In genomic region chr14:91890291-91890749, GRCh38 we compare ENCODE assay signal across 12 cellular contexts. TPM values are rescaled to one million over a fixed set of nuclear protein-coding genes. Genes with fewer than 3 reads are reported as not detected.
DNase-seq lines count a peak whose midpoint lies in the region; ATAC-seq, FAIRE-seq and TF ChIP-seq lines count a peak whose summit lies in the region.
"Had no signal": no experiment of that assay in that cellular context is flagged by ENCODE, and none has a peak within 500 bp of the region (broad histone marks: within the 10 kb centered on the region; RNA-seq: fewer than 3 reads in every experiment).

No MANE protein-coding gene starts in this region.

- peaks cover 53% of the 10 kb centered on the region for H3K4me1 Mint-ChIP-seq in activated naive CD4-positive, alpha-beta T cell treated with anti-CD3 and anti-CD28 coated beads, Interleukin-2, amount 50 U/mL, for 24 hours
- H3K4me1 Mint-ChIP-seq in activated naive CD4-positive, alpha-beta T cell treated with anti-CD3 and anti-CD28 coated beads for 36 hours (ENCODE audit: low read depth), result peaks cover 56% of the 10 kb centered on the region
- H3K4me1 Mint-ChIP-seq in astrocyte (ENCODE audit: low read depth, unreplicated experiment) (peaks cover 5% of the 10 kb centered on the region), mesothelial cell of epicardium (peaks cover 7% of the 10 kb centered on the region)

- H2AFZ ChIP-seq in astrocyte (ENCODE audit: low read depth, low read length), result no peak overlapping the region

- DNase-seq in activated naive CD4-positive, alpha-beta T cell treated with anti-CD3 and anti-CD28 coated beads for 36 hours, result no peak
- DNase-seq in astrocyte (ENCODE audit: low read depth) (peak; percentile 75), mesothelial cell of epicardium (ENCODE audit: low spot score in 2 of 2, unreplicated experiment in 2 of 2) (no peak), tibial nerve (ENCODE audit: low spot score in 2 of 2) (no peak), inferior parietal cortex (ENCODE audit: extremely low spot score) (no peak), SIG-M5 treated with dmso at 0.1 percent for 504 hours (lab: John Stamatoyannopoulos, UW; ENCODE audit: unreplicated experiment) (no peak)

- H3K27ac ChIP-seq in astrocyte (ENCODE audit: low read depth, low read length) (no peak overlapping the region), tibial nerve (peak overlapping the region; percentile 58 to 89 (median 78))

- CTCF ChIA-PET in activated naive CD4-positive, alpha-beta T cell treated with anti-CD3 and anti-CD28 coated beads for 36 hours (lab: Charles Lee), result interaction anchor here (0.8 kb wide), 1 partner anchor 175 kb away, joined by 4 read pairs; no protein-coding TSS in a partner anchor

- H3K4me3 Mint-ChIP-seq in activated naive CD4-positive, alpha-beta T cell treated with anti-CD3 and anti-CD28 coated beads, Interleukin-2, amount 50 U/mL, for 24 hours, result peak overlapping the region; percentile 11
- H3K4me3 Mint-ChIP-seq in activated naive CD4-positive, alpha-beta T cell treated with anti-CD3 and anti-CD28 coated beads for 36 hours, result no peak overlapping the region
- H3K4me3 Mint-ChIP-seq in astrocyte (ENCODE audit: unreplicated experiment) (no peak overlapping the region), mesothelial cell of epicardium (no peak overlapping the region)

- H3K27me3 Mint-ChIP-seq in activated naive CD4-positive, alpha-beta T cell treated with anti-CD3 and anti-CD28 coated beads, Interleukin-2, amount 50 U/mL, for 24 hours, result no peaks in the 10 kb centered on the region
- no peaks in the 10 kb centered on the region for H3K27me3 Mint-ChIP-seq in activated naive CD4-positive, alpha-beta T cell treated with anti-CD3 and anti-CD28 coated beads for 36 hours (ENCODE audit: low read depth)
- H3K27me3 Mint-ChIP-seq in astrocyte (ENCODE audit: low read depth, unreplicated experiment) (peaks cover 26% of the 10 kb centered on the region), mesothelial cell of epicardium (ENCODE audit: low read depth) (no peaks in the 10 kb centered on the region)

- intact Hi-C loops in activated naive CD4-positive, alpha-beta T cell treated with anti-CD3 and anti-CD28 coated beads for 36 hours (cut with micrococcal nuclease), result loop anchor here (5.0 kb wide), 1 partner anchor 173 kb away; no protein-coding TSS in a partner anchor

- peak in 1 of 2 donors; percentile 41 for TF ChIP-seq EP300 in tibial nerve (IDR thresholded peaks at IDR 0.05)

- H3K27me3 ChIP-seq in astrocyte (ENCODE audit: insufficient read depth, low read length), result no peaks in the 10 kb centered on the region
- no peaks in the 10 kb centered on the region for H3K27me3 ChIP-seq in tibial nerve

- H3K4me2 ChIP-seq in astrocyte (ENCODE audit: low read length), result no peak overlapping the region

- no peak overlapping the region for H3K9ac ChIP-seq in astrocyte (ENCODE audit: low read length)

- H3K4me1 ChIP-seq in astrocyte (ENCODE audit: insufficient read depth, low read length), result peaks cover 4% of the 10 kb centered on the region
- H3K4me1 ChIP-seq in tibial nerve, result peaks cover 0 to 68% (median 44%) of the 10 kb centered on the region in 4 donors
- H3K4me1 ChIP-seq: prostate gland had no signal

- H3K79me2 ChIP-seq in astrocyte (ENCODE audit: insufficient read depth, low read length), result no peaks in the 10 kb centered on the region

- H4K20me1 ChIP-seq in astrocyte (ENCODE audit: insufficient read depth, low read length), result no peaks in the 10 kb centered on the region

- H3K36me3 Mint-ChIP-seq in activated naive CD4-positive, alpha-beta T cell treated with anti-CD3 and anti-CD28 coated beads, Interleukin-2, amount 50 U/mL, for 24 hours, result no peaks in the 10 kb centered on the region
- no peaks in the 10 kb centered on the region for H3K36me3 Mint-ChIP-seq in activated naive CD4-positive, alpha-beta T cell treated with anti-CD3 and anti-CD28 coated beads for 36 hours (ENCODE audit: low read depth)
- H3K36me3 Mint-ChIP-seq in astrocyte (ENCODE audit: low read depth, unreplicated experiment) (no peaks in the 10 kb centered on the region), mesothelial cell of epicardium (no peaks in the 10 kb centered on the region)

- no peak for ATAC-seq in HG03097 (IDR thresholded peaks at IDR 0.05; ENCODE audit: low FRiP score, unreplicated experiment)
- ATAC-seq: activated CD4-positive, CD25-positive, alpha-beta regulatory T cell treated with anti-CD3 and anti-CD28 coated beads, Interleukin-2, amount 50 U/mL, for 24 hours; K562 had no signal

- WGBS in tibial nerve, 2 donors, result 19 to 26% methylated on average over 5 of the region's 5 CpGs

- no peaks in the 10 kb centered on the region for H3K36me3 ChIP-seq in astrocyte (ENCODE audit: insufficient read depth, low read length)
- H3K36me3 ChIP-seq in tibial nerve, result peaks cover 0 to 6% (median 0%) of the 10 kb centered on the region in 3 donors
- H3K36me3 ChIP-seq: prostate gland had no signal

- H3K4me3 ChIP-seq in astrocyte (ENCODE audit: insufficient read depth, low read depth, low read length) (no peak overlapping the region), tibial nerve (no peak overlapping the region)
- H3K4me3 ChIP-seq: K562, prostate gland had no signal

- FAIRE-seq in astrocyte (lab: Jason Lieb, UNC), result no peak
- FAIRE-seq: H1, K562 had no signal

- no peak for TF ChIP-seq CTCF in astrocyte (IDR thresholded peaks at IDR 0.05; ENCODE audit: insufficient read depth, low read depth, low read length)
- no peak for TF ChIP-seq CTCF in mesothelial cell of epicardium (IDR thresholded peaks at IDR 0.05; ENCODE audit: unreplicated experiment)
- no peak for TF ChIP-seq CTCF in tibial nerve (IDR thresholded peaks at IDR 0.05)

- TF ChIP-seq POLR2A in tibial nerve (IDR thresholded peaks at IDR 0.05), result no peak

- no peaks in the 10 kb centered on the region for H3K9me3 Mint-ChIP-seq in activated naive CD4-positive, alpha-beta T cell treated with anti-CD3 and anti-CD28 coated beads, Interleukin-2, amount 50 U/mL, for 24 hours
- no peaks in the 10 kb centered on the region for H3K9me3 Mint-ChIP-seq in activated naive CD4-positive, alpha-beta T cell treated with anti-CD3 and anti-CD28 coated beads for 36 hours
- H3K9me3 Mint-ChIP-seq in astrocyte (ENCODE audit: unreplicated experiment), result peaks cover 3% of the 10 kb centered on the region
- no peaks in the 10 kb centered on the region for H3K9me3 Mint-ChIP-seq in mesothelial cell of epicardium

- peak overlapping the region; percentile 70 for H3K27ac Mint-ChIP-seq in activated naive CD4-positive, alpha-beta T cell treated with anti-CD3 and anti-CD28 coated beads, Interleukin-2, amount 50 U/mL, for 24 hours
- no peak overlapping the region for H3K27ac Mint-ChIP-seq in activated naive CD4-positive, alpha-beta T cell treated with anti-CD3 and anti-CD28 coated beads for 36 hours
- no peak overlapping the region for H3K27ac Mint-ChIP-seq in astrocyte (ENCODE audit: unreplicated experiment)
- peak overlapping the region; percentile 64 for H3K27ac Mint-ChIP-seq in mesothelial cell of epicardium

- H3K9me3 ChIP-seq in astrocyte (ENCODE audit: insufficient read depth, low read depth, low read length), result no peaks in the 10 kb centered on the region
- H3K9me3 ChIP-seq in tibial nerve, result no peaks in the 10 kb centered on the region
- H3K9me3 ChIP-seq: prostate gland had no signal

RNA-seq across cellular contexts. Expression of gene TC2N, which starts 23.0 kb away (rescaled TPM):
- total RNA-seq in activated naive CD4-positive, alpha-beta T cell treated with anti-CD3 and anti-CD28 coated beads for 36 hours, result 10 to 100 TPM; 61.7 to 66.2 TPM
- total RNA-seq in astrocyte (1.2 and 1.6 TPM in 2 replicates), mesothelial cell of epicardium (8.5 to 11.6 TPM (median 9.9 TPM) in 3 replicates), tibial nerve (10 to 100 TPM; 23.4 to 35.2 (median 25.7) TPM)

RNA-seq across cellular contexts. Expression of gene FBLN5, which starts 57.2 kb away (rescaled TPM):
- total RNA-seq in activated naive CD4-positive, alpha-beta T cell treated with anti-CD3 and anti-CD28 coated beads for 36 hours, result 1 to 10 TPM; 1.2 to 1.6 TPM
- total RNA-seq in astrocyte, result 12.5 and 14.9 TPM in 2 replicates
- 38.0 to 41.5 TPM (median 40.3 TPM) in 3 replicates for total RNA-seq in mesothelial cell of epicardium
- 100 to 1,000 TPM; 109 to 215 (median 186) TPM for total RNA-seq in tibial nerve

Comparison
In these comparisons a context has a peak if more than half of its experiments do, and no peak if none do; other contexts are left out.
1. H3K27ac Mint-ChIP-seq: peak in activated naive CD4-positive, alpha-beta T cell treated with anti-CD3 and anti-CD28 coated beads, Interleukin-2, amount 50 U/mL, for 24 hours (single experiment) and mesothelial cell of epicardium (single experiment); none in activated naive CD4-positive, alpha-beta T cell treated with anti-CD3 and anti-CD28 coated beads for 36 hours (single experiment) and astrocyte (single experiment).